Comparison of ENCODE assay signal across 9 cellular contexts in genomic region chr13:42232671-42233070, GRCh38.
"Had no signal": no experiment of that assay in that cellular context is flagged by ENCODE, and none has a peak within 500 bp of the region (broad histone marks: within the 10 kb centered on the region; RNA-seq: fewer than 3 reads in every experiment).

No MANE protein-coding gene starts in this region.

- H3K9me3 ChIP-seq: HAP-1 had no signal

- H3K4me3 ChIP-seq: GM23248, GM23338, HAP-1 had no signal

- ATAC-seq: GM23338, HCT116 had no signal

- H3K9ac ChIP-seq: GM23248 had no signal

- H3K36me3 ChIP-seq: HAP-1 had no signal

- H2AFZ ChIP-seq: GM23248, GM23338 had no signal

- DNase-seq: GM23248, GOT3, H7, H9, HCEC 1CT, HFFc6 had no signal

- H3K27ac ChIP-seq: GM23248 had no signal

- H3K9me3 Mint-ChIP-seq: GM23338, H9, HFFc6 had no signal

- H3K4me3 Mint-ChIP-seq: GM23338, H9, HFFc6 had no signal

- H3K4me2 ChIP-seq: GM23338 had no signal

- H3K27ac Mint-ChIP-seq: GM23338, H9, HFFc6 had no signal
